Comparison of ENCODE assay signal across 8 cellular contexts in genomic region chr6:21438986-21439352, GRCh38.
DNase-seq lines count a peak whose midpoint lies in the region; ATAC-seq and TF ChIP-seq lines count a peak whose summit lies in the region.

No MANE protein-coding gene starts in this region.

- H3K79me1 ChIP-seq in mesenchymal stem cell (replicated peaks; ENCODE audit: low read length, poor library complexity, severe bottlenecking), result no peaks in the 10 kb centered on the region

- intact Hi-C loops in head of caudate nucleus (cut with DNase I), result no loop called here

- no peak overlapping the region for H2BK5ac ChIP-seq in mesenchymal stem cell (ENCODE audit: low read depth, low read length, poor library complexity, severe bottlenecking)

- H3K79me2 ChIP-seq in Loucy (ENCODE audit: insufficient read depth, low read length), result no peaks in the 10 kb centered on the region

- H3K36me3 ChIP-seq in Loucy (ENCODE audit: insufficient read depth, low read length), result no peaks in the 10 kb centered on the region
- no peaks in the 10 kb centered on the region for H3K36me3 ChIP-seq in mesenchymal stem cell (ENCODE audit: control insufficient read depth in 1 of 2, insufficient read depth in 2 of 2, low read depth in 1 of 2, low read length in 2 of 2)

- no peak overlapping the region for H4K8ac ChIP-seq in mesenchymal stem cell (ENCODE audit: low read length)

- H3K9me3 ChIP-seq in Loucy (ENCODE audit: insufficient read depth, low read depth, low read length), result no peaks in the 10 kb centered on the region
- no peaks in the 10 kb centered on the region for H3K9me3 ChIP-seq in mesenchymal stem cell (ENCODE audit: control insufficient read depth, low read length)

- no peak for TF ChIP-seq CTCF in Loucy (conservative IDR thresholded peaks at IDR 0.05; ENCODE audit: low read length)

- H3K14ac ChIP-seq in mesenchymal stem cell (ENCODE audit: low read length in 2 of 2), result no peak overlapping the region

- H4K20me1 ChIP-seq in Loucy (ENCODE audit: insufficient read depth, low read length, poor library complexity, severe bottlenecking), result no peaks in the 10 kb centered on the region

- H3K18ac ChIP-seq in mesenchymal stem cell (ENCODE audit: low read depth in 1 of 2, low read length in 2 of 2), result no peak overlapping the region

- no peak overlapping the region for H2BK15ac ChIP-seq in mesenchymal stem cell (ENCODE audit: low read depth, poor library complexity, severe bottlenecking)

- H3K4me1 ChIP-seq in Loucy (ENCODE audit: insufficient read depth, low read length, poor library complexity, severe bottlenecking) (peaks cover 69% of the 10 kb centered on the region), mesenchymal stem cell (ENCODE audit: control insufficient read depth, insufficient read depth, low read depth, low read length) (peaks cover 1% of the 10 kb centered on the region)

- H3K27me3 ChIP-seq in Loucy (ENCODE audit: insufficient read depth, low read length, poor library complexity, severe bottlenecking) (no peaks in the 10 kb centered on the region), mesenchymal stem cell (ENCODE audit: control insufficient read depth in 1 of 2, insufficient read depth in 1 of 2, low read length in 2 of 2) (no peaks in the 10 kb centered on the region)

- no peak overlapping the region for H4K91ac ChIP-seq in mesenchymal stem cell (ENCODE audit: low read length)

- no peak overlapping the region for H2BK12ac ChIP-seq in mesenchymal stem cell (ENCODE audit: low read length in 2 of 2)

- H3K4me3 ChIP-seq in Loucy (ENCODE audit: low read length, poor library complexity, severe bottlenecking) (peak overlapping the region; percentile 65), mesenchymal stem cell (ENCODE audit: insufficient read depth in 1 of 2, low read depth in 1 of 2, low read length in 2 of 2) (no peak overlapping the region)

- H2AFZ ChIP-seq in Loucy (ENCODE audit: low read length), result no peak overlapping the region
- H2AFZ ChIP-seq in mesenchymal stem cell (ENCODE audit: low read depth, low read length), result no peak overlapping the region

- H2AK5ac ChIP-seq in mesenchymal stem cell (ENCODE audit: low read length, severe bottlenecking), result no peak overlapping the region

- no peak overlapping the region for H3K27ac ChIP-seq in mesenchymal stem cell (ENCODE audit: low read length, poor library complexity, severe bottlenecking)

- peak; percentile 22 for DNase-seq in germinal center (ENCODE audit: low spot score)
- no peak for DNase-seq in mesenchymal stem cell
- no peak for DNase-seq in middle frontal gyrus (ENCODE audit: extremely low spot score, low spot score)
- DNase-seq in head of caudate nucleus, result no peak
- DNase-seq in central memory CD4-positive, alpha-beta T cell, result no peak

- H3K4me2 ChIP-seq in Loucy (ENCODE audit: low read depth, low read length, poor library complexity, severe bottlenecking) (peak overlapping the region; percentile 77), mesenchymal stem cell (ENCODE audit: low read length, poor library complexity, severe bottlenecking) (no peak overlapping the region)

- H3K9me2 ChIP-seq in Loucy (replicated peaks; ENCODE audit: low read depth, low read length), result no peaks in the 10 kb centered on the region

- no peak overlapping the region for H2BK120ac ChIP-seq in mesenchymal stem cell (ENCODE audit: low read depth, low read length)

- no peak overlapping the region for H3K4ac ChIP-seq in mesenchymal stem cell (ENCODE audit: low read depth in 1 of 2, low read length in 2 of 2)

- H3K23ac ChIP-seq in mesenchymal stem cell (ENCODE audit: low read length in 2 of 2), result no peak overlapping the region

- ATAC-seq in GM18870 (IDR thresholded peaks at IDR 0.05; ENCODE audit: unreplicated experiment), result peak; percentile 70
- ATAC-seq in HG02588 (IDR thresholded peaks at IDR 0.05; ENCODE audit: unreplicated experiment), result peak; percentile 46

- H3K9ac ChIP-seq in Loucy (ENCODE audit: low read depth, low read length, poor library complexity, severe bottlenecking) (peak overlapping the region; percentile 42), mesenchymal stem cell (ENCODE audit: low read length) (no peak overlapping the region)

- WGBS in mesenchymal stem cell, result no CpG with 5 or more reads among the region's 2 CpGs

- peaks cover 9% of the 10 kb centered on the region for H3F3A ChIP-seq in Loucy (ENCODE audit: low read depth)
